ENCODE assay signal across 2 cellular contexts in the genomic region with DNA sequence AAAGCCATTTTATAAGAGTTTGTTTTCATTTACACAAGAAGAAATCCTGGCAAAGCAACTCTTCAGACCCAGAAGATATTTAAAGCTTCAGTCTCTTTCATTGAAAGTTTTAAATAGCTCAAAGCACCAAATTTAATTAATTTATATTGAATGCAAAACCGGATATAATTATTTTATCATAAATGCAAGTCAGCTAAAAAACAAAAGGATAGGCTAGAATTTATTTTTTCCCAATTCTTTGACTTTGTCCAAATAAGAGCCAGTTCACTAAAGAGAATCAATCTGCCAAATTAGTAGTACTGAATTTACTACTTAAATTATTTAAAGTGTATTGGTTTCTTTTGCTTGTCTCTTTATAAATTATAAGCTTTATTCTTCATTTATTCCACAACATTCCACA.
TF ChIP-seq lines count a peak whose summit lies in the region.

No MANE protein-coding gene starts in this region.

TF ChIP-seq in HepG2, 621 proteins besides CTCF, POLR2A, EP300 and RAD21:
- TF ChIP-seq, protein P1, sequence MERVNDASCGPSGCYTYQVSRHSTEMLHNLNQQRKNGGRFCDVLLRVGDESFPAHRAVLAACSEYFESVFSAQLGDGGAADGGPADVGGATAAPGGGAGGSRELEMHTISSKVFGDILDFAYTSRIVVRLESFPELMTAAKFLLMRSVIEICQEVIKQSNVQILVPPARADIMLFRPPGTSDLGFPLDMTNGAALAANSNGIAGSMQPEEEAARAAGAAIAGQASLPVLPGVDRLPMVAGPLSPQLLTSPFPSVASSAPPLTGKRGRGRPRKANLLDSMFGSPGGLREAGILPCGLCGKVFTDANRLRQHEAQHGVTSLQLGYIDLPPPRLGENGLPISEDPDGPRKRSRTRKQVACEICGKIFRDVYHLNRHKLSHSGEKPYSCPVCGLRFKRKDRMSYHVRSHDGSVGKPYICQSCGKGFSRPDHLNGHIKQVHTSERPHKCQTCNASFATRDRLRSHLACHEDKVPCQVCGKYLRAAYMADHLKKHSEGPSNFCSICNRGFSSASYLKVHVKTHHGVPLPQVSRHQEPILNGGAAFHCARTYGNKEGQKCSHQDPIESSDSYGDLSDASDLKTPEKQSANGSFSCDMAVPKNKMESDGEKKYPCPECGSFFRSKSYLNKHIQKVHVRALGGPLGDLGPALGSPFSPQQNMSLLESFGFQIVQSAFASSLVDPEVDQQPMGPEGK (CRISPR knock-in tag; IDR thresholded peaks at IDR 0.05): no peak
- TF ChIP-seq, protein P2, sequence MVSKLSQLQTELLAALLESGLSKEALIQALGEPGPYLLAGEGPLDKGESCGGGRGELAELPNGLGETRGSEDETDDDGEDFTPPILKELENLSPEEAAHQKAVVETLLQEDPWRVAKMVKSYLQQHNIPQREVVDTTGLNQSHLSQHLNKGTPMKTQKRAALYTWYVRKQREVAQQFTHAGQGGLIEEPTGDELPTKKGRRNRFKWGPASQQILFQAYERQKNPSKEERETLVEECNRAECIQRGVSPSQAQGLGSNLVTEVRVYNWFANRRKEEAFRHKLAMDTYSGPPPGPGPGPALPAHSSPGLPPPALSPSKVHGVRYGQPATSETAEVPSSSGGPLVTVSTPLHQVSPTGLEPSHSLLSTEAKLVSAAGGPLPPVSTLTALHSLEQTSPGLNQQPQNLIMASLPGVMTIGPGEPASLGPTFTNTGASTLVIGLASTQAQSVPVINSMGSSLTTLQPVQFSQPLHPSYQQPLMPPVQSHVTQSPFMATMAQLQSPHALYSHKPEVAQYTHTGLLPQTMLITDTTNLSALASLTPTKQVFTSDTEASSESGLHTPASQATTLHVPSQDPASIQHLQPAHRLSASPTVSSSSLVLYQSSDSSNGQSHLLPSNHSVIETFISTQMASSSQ (IDR thresholded peaks at IDR 0.05; ENCODE audit: low read depth): no peak
- TF ChIP-seq, protein P2 (CRISPR knock-in tag; IDR thresholded peaks at IDR 0.05; ENCODE audit: borderline replicate concordance): no peak
- TF ChIP-seq MAFK (conservative IDR thresholded peaks at IDR 0.05 in 1 of 2, IDR thresholded peaks at IDR 0.05 in 1 of 2; ENCODE audit: low read length in 2 of 2) (peak; percentile 58 to 67), MAFF (IDR thresholded peaks at IDR 0.05; ENCODE audit: low read depth, low read length) (peak; percentile 60)
TF ChIP-seq in HepG2: peak in this region for 2.

TF ChIP-seq in K562, 482 proteins besides CTCF, POLR2A, EP300 and RAD21 (continued from another document):
- TF ChIP-seq, protein P3, sequence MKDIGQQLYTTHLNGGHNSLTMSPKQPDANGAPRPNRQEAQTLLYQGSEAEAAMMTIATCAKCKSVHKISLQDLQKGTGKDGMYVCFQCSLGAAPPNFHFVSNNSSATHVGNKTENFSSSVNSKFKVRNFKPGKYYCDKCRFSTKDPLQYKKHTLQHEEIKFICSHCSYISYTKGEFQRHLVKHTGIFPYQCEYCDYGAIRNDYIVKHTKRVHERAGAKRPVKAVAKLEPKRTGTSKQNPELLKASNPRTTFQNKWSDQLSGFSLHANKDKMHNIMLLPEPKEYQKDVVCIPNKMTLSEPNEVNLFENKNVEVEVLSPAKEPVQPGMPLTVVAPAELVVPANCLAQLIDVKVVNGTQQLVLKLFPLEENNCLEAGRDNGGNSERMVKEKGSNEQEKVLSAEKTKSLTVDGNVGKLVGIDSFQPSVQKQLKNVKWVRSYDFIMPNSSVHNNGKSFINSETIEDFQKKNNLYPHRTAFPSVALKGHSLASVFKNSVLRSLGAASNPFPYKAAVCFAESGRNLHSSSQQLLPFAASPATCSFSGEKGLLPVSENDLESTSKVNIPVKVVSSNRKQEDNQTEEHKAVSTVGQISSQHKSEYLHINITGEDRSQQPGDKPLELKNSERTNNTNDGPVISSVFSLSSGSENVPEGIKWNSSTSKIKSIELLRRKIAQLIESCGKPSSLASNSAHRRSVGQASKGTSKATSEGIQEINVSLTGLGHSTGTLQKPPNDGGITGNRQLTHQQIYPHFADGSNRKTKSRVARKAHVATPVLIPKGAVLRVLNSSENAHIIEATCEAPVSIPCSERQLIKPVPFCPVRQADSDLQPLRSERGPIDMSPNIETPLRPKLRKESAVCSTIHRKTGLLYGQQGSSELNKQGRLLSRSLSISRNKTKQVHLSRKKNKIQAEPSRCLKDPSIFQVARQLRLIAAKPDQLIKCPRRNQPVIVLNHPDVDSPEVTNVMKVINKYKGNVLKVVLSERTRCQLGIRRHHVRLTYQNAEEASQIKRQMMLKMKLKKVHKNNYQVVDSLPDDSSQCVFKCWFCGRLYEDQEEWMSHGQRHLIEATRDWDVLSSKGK (CRISPR knock-in tag; IDR thresholded peaks at IDR 0.05): no peak
- no peak for TF ChIP-seq NELFE (IDR thresholded peaks at IDR 0.05; ENCODE audit: insufficient read depth, insufficient read length)
- peak; percentile 50; the same call in 1 of the 2 replicates for TF ChIP-seq MAFF (IDR thresholded peaks at IDR 0.05; ENCODE audit: low read length)
- TF ChIP-seq, protein P4, sequence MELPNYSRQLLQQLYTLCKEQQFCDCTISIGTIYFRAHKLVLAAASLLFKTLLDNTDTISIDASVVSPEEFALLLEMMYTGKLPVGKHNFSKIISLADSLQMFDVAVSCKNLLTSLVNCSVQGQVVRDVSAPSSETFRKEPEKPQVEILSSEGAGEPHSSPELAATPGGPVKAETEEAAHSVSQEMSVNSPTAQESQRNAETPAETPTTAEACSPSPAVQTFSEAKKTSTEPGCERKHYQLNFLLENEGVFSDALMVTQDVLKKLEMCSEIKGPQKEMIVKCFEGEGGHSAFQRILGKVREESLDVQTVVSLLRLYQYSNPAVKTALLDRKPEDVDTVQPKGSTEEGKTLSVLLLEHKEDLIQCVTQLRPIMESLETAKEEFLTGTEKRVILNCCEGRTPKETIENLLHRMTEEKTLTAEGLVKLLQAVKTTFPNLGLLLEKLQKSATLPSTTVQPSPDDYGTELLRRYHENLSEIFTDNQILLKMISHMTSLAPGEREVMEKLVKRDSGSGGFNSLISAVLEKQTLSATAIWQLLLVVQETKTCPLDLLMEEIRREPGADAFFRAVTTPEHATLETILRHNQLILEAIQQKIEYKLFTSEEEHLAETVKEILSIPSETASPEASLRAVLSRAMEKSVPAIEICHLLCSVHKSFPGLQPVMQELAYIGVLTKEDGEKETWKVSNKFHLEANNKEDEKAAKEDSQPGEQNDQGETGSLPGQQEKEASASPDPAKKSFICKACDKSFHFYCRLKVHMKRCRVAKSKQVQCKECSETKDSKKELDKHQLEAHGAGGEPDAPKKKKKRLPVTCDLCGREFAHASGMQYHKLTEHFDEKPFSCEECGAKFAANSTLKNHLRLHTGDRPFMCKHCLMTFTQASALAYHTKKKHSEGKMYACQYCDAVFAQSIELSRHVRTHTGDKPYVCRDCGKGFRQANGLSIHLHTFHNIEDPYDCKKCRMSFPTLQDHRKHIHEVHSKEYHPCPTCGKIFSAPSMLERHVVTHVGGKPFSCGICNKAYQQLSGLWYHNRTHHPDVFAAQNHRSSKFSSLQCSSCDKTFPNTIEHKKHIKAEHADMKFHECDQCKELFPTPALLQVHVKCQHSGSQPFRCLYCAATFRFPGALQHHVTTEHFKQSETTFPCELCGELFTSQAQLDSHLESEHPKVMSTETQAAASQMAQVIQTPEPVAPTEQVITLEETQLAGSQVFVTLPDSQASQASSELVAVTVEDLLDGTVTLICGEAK (IDR thresholded peaks at IDR 0.05): no peak
- TF ChIP-seq, protein P4 (CRISPR knock-in tag; IDR thresholded peaks at IDR 0.05): no peak
- TF ChIP-seq, protein P5, sequence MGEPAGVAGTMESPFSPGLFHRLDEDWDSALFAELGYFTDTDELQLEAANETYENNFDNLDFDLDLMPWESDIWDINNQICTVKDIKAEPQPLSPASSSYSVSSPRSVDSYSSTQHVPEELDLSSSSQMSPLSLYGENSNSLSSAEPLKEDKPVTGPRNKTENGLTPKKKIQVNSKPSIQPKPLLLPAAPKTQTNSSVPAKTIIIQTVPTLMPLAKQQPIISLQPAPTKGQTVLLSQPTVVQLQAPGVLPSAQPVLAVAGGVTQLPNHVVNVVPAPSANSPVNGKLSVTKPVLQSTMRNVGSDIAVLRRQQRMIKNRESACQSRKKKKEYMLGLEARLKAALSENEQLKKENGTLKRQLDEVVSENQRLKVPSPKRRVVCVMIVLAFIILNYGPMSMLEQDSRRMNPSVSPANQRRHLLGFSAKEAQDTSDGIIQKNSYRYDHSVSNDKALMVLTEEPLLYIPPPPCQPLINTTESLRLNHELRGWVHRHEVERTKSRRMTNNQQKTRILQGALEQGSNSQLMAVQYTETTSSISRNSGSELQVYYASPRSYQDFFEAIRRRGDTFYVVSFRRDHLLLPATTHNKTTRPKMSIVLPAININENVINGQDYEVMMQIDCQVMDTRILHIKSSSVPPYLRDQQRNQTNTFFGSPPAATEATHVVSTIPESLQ (CRISPR knock-in tag; IDR thresholded peaks at IDR 0.05): no peak
- TF ChIP-seq, protein P6, sequence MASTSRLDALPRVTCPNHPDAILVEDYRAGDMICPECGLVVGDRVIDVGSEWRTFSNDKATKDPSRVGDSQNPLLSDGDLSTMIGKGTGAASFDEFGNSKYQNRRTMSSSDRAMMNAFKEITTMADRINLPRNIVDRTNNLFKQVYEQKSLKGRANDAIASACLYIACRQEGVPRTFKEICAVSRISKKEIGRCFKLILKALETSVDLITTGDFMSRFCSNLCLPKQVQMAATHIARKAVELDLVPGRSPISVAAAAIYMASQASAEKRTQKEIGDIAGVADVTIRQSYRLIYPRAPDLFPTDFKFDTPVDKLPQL (IDR thresholded peaks at IDR 0.05; ENCODE audit: extremely low read depth, insufficient read length): no peak
- peak; percentile 70 for TF ChIP-seq C11orf30 (IDR thresholded peaks at IDR 0.05; ENCODE audit: low read depth)
